1 cellular context compared by ENCODE assay signal in genomic region chr20:32511358-32512046, GRCh38.
TF ChIP-seq lines count a peak whose summit lies in the region.

No MANE protein-coding gene starts in this region.

TF ChIP-seq in HepG2, 621 proteins besides CTCF, POLR2A, EP300 and RAD21 (continued from another document and continues in another):
- TF ChIP-seq ZMYM3 (CRISPR knock-in tag; IDR thresholded peaks at IDR 0.05), result peak; percentile 40; the same call in 1 of the 2 replicates
- TF ChIP-seq ZBTB7A (CRISPR knock-in tag; IDR thresholded peaks at IDR 0.05), result peak; percentile 34; the same call in 1 of the 2 replicates
- no peak for TF ChIP-seq YEATS2 (CRISPR knock-in tag; IDR thresholded peaks at IDR 0.05; ENCODE audit: borderline replicate concordance)
- TF ChIP-seq, protein P1, sequence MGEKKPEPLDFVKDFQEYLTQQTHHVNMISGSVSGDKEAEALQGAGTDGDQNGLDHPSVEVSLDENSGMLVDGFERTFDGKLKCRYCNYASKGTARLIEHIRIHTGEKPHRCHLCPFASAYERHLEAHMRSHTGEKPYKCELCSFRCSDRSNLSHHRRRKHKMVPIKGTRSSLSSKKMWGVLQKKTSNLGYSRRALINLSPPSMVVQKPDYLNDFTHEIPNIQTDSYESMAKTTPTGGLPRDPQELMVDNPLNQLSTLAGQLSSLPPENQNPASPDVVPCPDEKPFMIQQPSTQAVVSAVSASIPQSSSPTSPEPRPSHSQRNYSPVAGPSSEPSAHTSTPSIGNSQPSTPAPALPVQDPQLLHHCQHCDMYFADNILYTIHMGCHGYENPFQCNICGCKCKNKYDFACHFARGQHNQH (CRISPR knock-in tag; IDR thresholded peaks at IDR 0.05), result no peak
- no peak for TF ChIP-seq MAZ (IDR thresholded peaks at IDR 0.05; ENCODE audit: borderline replicate concordance, low read depth, low read length)
- TF ChIP-seq MAZ (CRISPR knock-in tag; IDR thresholded peaks at IDR 0.05; ENCODE audit: low read depth), result no peak
- TF ChIP-seq ZBTB26 (CRISPR knock-in tag; IDR thresholded peaks at IDR 0.05; ENCODE audit: borderline replicate concordance), result no peak
- TF ChIP-seq RORA (CRISPR knock-in tag; IDR thresholded peaks at IDR 0.05), result no peak
- no peak for TF ChIP-seq SALL1 (CRISPR knock-in tag; IDR thresholded peaks at IDR 0.05)
- no peak for TF ChIP-seq MAFF (IDR thresholded peaks at IDR 0.05; ENCODE audit: low read depth, low read length)
- TF ChIP-seq ASH2L (IDR thresholded peaks at IDR 0.05; ENCODE audit: insufficient read length, low read depth, low read length), result no peak
- no peak for TF ChIP-seq CCDC6 (CRISPR knock-in tag; IDR thresholded peaks at IDR 0.05)
- TF ChIP-seq ZNF563 (CRISPR knock-in tag; IDR thresholded peaks at IDR 0.05), result 0 out of 2 replicates have a peak, but pooled peaks have one; percentile 20
- TF ChIP-seq ZNF7 (CRISPR knock-in tag; IDR thresholded peaks at IDR 0.05), result no peak
- 0 out of 2 replicates have a peak, but pooled peaks have one; percentile 6 for TF ChIP-seq HMG20A (CRISPR knock-in tag; IDR thresholded peaks at IDR 0.05; ENCODE audit: borderline replicate concordance)
- TF ChIP-seq ZNF235 (CRISPR knock-in tag; IDR thresholded peaks at IDR 0.05; ENCODE audit: borderline replicate concordance), result no peak
- TF ChIP-seq SUZ12 (IDR thresholded peaks at IDR 0.05; ENCODE audit: low read depth, low read length), result no peak
- no peak for TF ChIP-seq SALL2 (CRISPR knock-in tag; IDR thresholded peaks at IDR 0.05)
- TF ChIP-seq EZH2 (conservative IDR thresholded peaks at IDR 0.05; ENCODE audit: low read depth, low read length), result no peak
- peak; percentile 14; the same call in 1 of the 2 replicates for TF ChIP-seq ONECUT2 (CRISPR knock-in tag; IDR thresholded peaks at IDR 0.05)
- TF ChIP-seq PRPF4 (IDR thresholded peaks at IDR 0.05; ENCODE audit: low read depth, low read length, poor library complexity, severe bottlenecking), result no peak
- TF ChIP-seq ZFAT (CRISPR knock-in tag; conservative IDR thresholded peaks at IDR 0.05), result no peak
- no peak for TF ChIP-seq ATF6 (CRISPR knock-in tag; conservative IDR thresholded peaks at IDR 0.05)
- TF ChIP-seq TCF7L2 (IDR thresholded peaks at IDR 0.05; ENCODE audit: low read depth, low read length), result no peak
- TF ChIP-seq ZNF33A (CRISPR knock-in tag; IDR thresholded peaks at IDR 0.05; ENCODE audit: borderline replicate concordance), result 0 out of 2 replicates have a peak, but pooled peaks have one; percentile 36
- TF ChIP-seq ZFP1 (CRISPR knock-in tag; IDR thresholded peaks at IDR 0.05), result no peak
- no peak for TF ChIP-seq CEBPB (IDR thresholded peaks at IDR 0.05; ENCODE audit: borderline replicate concordance, low read depth, low read length)
- TF ChIP-seq ZNF614 (CRISPR knock-in tag; IDR thresholded peaks at IDR 0.05; ENCODE audit: borderline replicate concordance), result no peak
- TF ChIP-seq MXD4 (CRISPR knock-in tag; IDR thresholded peaks at IDR 0.05), result no peak
- no peak for TF ChIP-seq ZSCAN20 (CRISPR knock-in tag; IDR thresholded peaks at IDR 0.05; ENCODE audit: borderline replicate concordance)
- TF ChIP-seq ZNF747 (CRISPR knock-in tag; IDR thresholded peaks at IDR 0.05; ENCODE audit: borderline replicate concordance), result no peak
- TF ChIP-seq KLF12 (CRISPR knock-in tag; IDR thresholded peaks at IDR 0.05; ENCODE audit: borderline replicate concordance), result no peak
- no peak for TF ChIP-seq ZNF574 (CRISPR knock-in tag; IDR thresholded peaks at IDR 0.05)
- TF ChIP-seq ZNF770 (CRISPR knock-in tag; IDR thresholded peaks at IDR 0.05), result peak; percentile 92
- TF ChIP-seq SETDB1 (CRISPR knock-in tag; IDR thresholded peaks at IDR 0.05; ENCODE audit: borderline replicate concordance), result no peak
- no peak for TF ChIP-seq ZNF160 (CRISPR knock-in tag; IDR thresholded peaks at IDR 0.05)
- TF ChIP-seq ZBTB40 (IDR thresholded peaks at IDR 0.05), result no peak
- no peak for TF ChIP-seq ZBTB40 (CRISPR knock-in tag; IDR thresholded peaks at IDR 0.05)
- TF ChIP-seq, protein P2, sequence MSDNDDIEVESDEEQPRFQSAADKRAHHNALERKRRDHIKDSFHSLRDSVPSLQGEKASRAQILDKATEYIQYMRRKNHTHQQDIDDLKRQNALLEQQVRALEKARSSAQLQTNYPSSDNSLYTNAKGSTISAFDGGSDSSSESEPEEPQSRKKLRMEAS (IDR thresholded peaks at IDR 0.05), result peak; percentile 40; the same call in 1 of the 2 replicates
- TF ChIP-seq FOXA1 (IDR thresholded peaks at IDR 0.05), result no peak
- no peak for TF ChIP-seq FOXA1 (CRISPR knock-in tag; IDR thresholded peaks at IDR 0.05)
- no peak for TF ChIP-seq SPEN (CRISPR knock-in tag; IDR thresholded peaks at IDR 0.05; ENCODE audit: low read depth)
- no peak for TF ChIP-seq BCL3 (CRISPR knock-in tag; IDR thresholded peaks at IDR 0.05)
